ENCODE assay signal across 8 cellular contexts in the genomic region with DNA sequence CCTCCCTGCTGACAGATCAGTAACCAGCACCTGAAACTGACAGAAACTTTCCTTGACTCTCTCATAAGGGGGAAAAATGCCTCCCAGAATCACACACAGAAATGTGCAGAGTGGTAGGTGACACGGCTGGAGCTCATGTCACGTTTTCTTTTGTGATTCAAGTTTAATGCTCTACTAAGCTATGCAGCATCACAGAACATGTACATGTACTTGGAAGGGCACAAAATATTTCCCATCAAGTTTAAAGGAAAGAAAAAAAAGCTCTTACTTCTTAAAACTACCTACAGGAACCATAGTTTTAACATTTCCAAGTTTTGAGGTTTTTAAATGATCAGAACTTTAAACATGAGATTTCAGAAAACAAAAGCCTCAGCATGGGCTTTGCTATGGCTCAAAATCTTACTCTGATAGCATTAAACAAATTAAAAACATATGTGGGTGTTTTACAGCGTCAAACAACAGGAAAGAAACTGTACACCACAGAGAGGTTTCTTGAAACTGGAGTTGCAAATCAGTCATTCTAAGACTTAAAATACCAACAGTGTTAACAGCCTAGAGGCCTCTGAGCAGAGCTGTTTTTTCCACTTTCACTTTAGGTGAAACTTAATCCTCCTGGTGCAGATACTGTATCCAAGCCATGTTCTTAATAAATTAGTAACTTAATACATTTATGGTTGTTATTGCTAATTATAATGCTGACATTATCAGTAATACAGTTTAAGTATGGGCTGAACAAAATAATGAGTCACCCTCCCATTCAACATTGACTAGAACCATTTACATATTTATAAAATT. TPM values are rescaled to one million over a fixed set of nuclear protein-coding genes. Genes with fewer than 3 reads are reported as not detected.
DNase-seq lines count a peak whose midpoint lies in the region; ATAC-seq, FAIRE-seq and TF ChIP-seq lines count a peak whose summit lies in the region.

No MANE protein-coding gene starts in this region.

- in situ Hi-C loops in KBM-7 (cut with MboI; ENCODE audit: low pct_unique_long_range_greater_than_20kb, low sequenced_read_pairs) = no loop called here

- no peaks in the 10 kb centered on the region for H3K9me3 Mint-ChIP-seq in natural killer cell treated with Interleukin-12 subunit alpha and Interleukin-12 subunit beta and Interleukin-15 and Interleukin-18, amount 100 ng/mL, for 72 hours

- peak overlapping the region; percentile 83 for H3K4me3 Mint-ChIP-seq in natural killer cell treated with Interleukin-12 subunit alpha and Interleukin-12 subunit beta and Interleukin-15 and Interleukin-18, amount 100 ng/mL, for 72 hours

- peak; percentile 75 for ATAC-seq in GM21619 (IDR thresholded peaks at IDR 0.05; ENCODE audit: unreplicated experiment)
- ATAC-seq in natural killer cell treated with Interleukin-12 subunit alpha and Interleukin-12 subunit beta and Interleukin-15 and Interleukin-18, amount 100 ng/mL, for 72 hours = peak; percentile 73 to 75

- no peak for FAIRE-seq in GM12892 (lab: Jason Lieb, UNC)

- H3K4me1 Mint-ChIP-seq in natural killer cell treated with Interleukin-12 subunit alpha and Interleukin-12 subunit beta and Interleukin-15 and Interleukin-18, amount 100 ng/mL, for 72 hours (ENCODE audit: low read depth in 2 of 2) = peaks cover 91 to 98% of the 10 kb centered on the region in 2 donors

- DNase-seq in GM12892 (ENCODE audit: insufficient read length) = no peak
- peak; percentile 36 for DNase-seq in KBM-7
- DNase-seq in central memory CD4-positive, alpha-beta T cell = peak; percentile 63
- no peak for DNase-seq in natural killer cell treated with Interleukin-12 subunit alpha and Interleukin-12 subunit beta and Interleukin-15 and Interleukin-18, amount 100 ng/mL, for 72 hours (ENCODE audit: low spot score)
- no peak for DNase-seq in NOMO-1 (lab: John Stamatoyannopoulos, UW; ENCODE audit: unreplicated experiment in 2 of 2)
- DNase-seq in NCI-H1048 (lab: John Stamatoyannopoulos, UW) = no peak
- no peak for DNase-seq in activated effector memory CD4-positive, alpha-beta T cell treated with anti-CD3 and anti-CD28 coated beads, Interleukin-2, amount 50 U/mL, for 16 hours

- H3K27ac Mint-ChIP-seq in natural killer cell treated with Interleukin-12 subunit alpha and Interleukin-12 subunit beta and Interleukin-15 and Interleukin-18, amount 100 ng/mL, for 72 hours = peak overlapping the region; percentile 95 to 99

- 0 out of 2 replicates have a peak, but pooled peaks have one; percentile 4 for TF ChIP-seq POLR2A in GM12892 (IDR thresholded peaks at IDR 0.05; ENCODE audit: low read depth, low read length)

- H3K36me3 Mint-ChIP-seq in natural killer cell treated with Interleukin-12 subunit alpha and Interleukin-12 subunit beta and Interleukin-15 and Interleukin-18, amount 100 ng/mL, for 72 hours = peaks cover 21% of the 10 kb centered on the region

- H3K27me3 Mint-ChIP-seq in natural killer cell treated with Interleukin-12 subunit alpha and Interleukin-12 subunit beta and Interleukin-15 and Interleukin-18, amount 100 ng/mL, for 72 hours = no peaks in the 10 kb centered on the region

RNA-seq across cellular contexts. Expression of a gene that starts 30.1 kb away (rescaled TPM):
- polyA plus RNA-seq in GM12892 (2012; ENCODE audit: missing spikeins) = 26.6 TPM
- 10 to 100 TPM; 62.5 to 77.6 TPM for total RNA-seq in natural killer cell treated with Interleukin-12 subunit alpha and Interleukin-12 subunit beta and Interleukin-15 and Interleukin-18, amount 100 ng/mL, for 72 hours

Comparison
In these comparisons a context has a peak if more than half of its experiments do, and no peak if none do; other contexts are left out.
1. DNase-seq: peak in KBM-7 (single experiment) and central memory CD4-positive, alpha-beta T cell (single experiment); none in GM12892 (single experiment), natural killer cell treated with Interleukin-12 subunit alpha and Interleukin-12 subunit beta and Interleukin-15 and Interleukin-18, amount 100 ng/mL, for 72 hours (single experiment), NOMO-1 (0 of 2), NCI-H1048 (single experiment) and activated effector memory CD4-positive, alpha-beta T cell treated with anti-CD3 and anti-CD28 coated beads, Interleukin-2, amount 50 U/mL, for 16 hours (single experiment).